In the genomic region with DNA sequence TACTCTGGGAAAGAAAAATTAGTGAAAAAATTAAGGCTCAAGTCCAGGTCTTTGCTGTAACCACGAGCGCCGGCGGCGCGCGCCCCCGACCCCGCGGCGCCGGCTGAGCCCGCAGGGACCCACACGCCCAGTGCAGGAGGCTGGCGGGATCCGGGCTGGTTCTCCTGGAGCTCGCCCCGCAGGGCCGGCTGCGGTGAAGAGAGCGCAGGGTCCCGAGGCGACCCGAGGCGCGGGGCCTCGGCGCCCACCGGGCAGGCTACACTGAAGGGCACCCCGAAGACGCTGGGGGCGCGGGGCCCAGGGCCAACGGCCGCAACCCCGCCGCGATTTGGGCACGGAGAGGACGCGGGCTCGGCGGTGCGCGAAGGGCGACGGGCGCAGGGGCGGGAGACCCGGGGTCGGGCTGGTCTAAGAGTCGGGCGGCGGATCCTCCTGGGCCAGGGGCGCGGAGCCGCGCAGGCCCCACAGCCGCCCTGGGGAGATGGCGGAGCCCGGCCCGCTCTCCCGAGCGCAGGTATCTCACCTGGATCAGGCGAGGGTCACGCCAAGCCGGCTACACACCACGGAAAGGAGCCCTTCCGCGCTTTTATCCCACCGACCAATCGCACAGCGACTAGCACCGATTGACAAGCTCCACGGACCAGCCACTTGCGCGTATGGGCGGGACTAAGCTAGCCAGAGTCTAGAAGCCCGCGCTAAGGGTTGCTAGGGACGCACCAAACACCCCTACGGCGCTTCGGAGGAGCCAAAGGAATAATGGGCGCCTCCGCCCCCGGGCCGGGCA, we compare ENCODE assay signal across 8 cellular contexts. TPM values are rescaled to one million over a fixed set of nuclear protein-coding genes. Genes with fewer than 3 reads are reported as not detected.
DNase-seq lines count a peak whose midpoint lies in the region; ATAC-seq, FAIRE-seq and TF ChIP-seq lines count a peak whose summit lies in the region.

A gene (minus strand): TSS at position 582 of the 784 bp plus-strand sequence. CDS start 6,440 bp downstream, outside the sequence.

- peak; percentile 97 for DNase-seq in GM12865 (ENCODE audit: low read depth)
- peak; percentile 95 to 99 (median 96) for DNase-seq in NCI-H1417 (lab: John Stamatoyannopoulos, UW)
- DNase-seq in activated naive CD8-positive, alpha-beta T cell treated with anti-CD3 and anti-CD28 coated beads for 36 hours, result peak; percentile 95
- peak; percentile 96 for DNase-seq in Right ventricle myocardium superior
- peak; percentile 89 to 98 (median 96) for DNase-seq in pancreas
- peak; percentile 96 for DNase-seq in tibial artery

- H3K79me2 ChIP-seq in SU-DHL-6 (ENCODE audit: insufficient read depth, low read length), result peaks cover 47% of the 10 kb centered on the region

- H2AFZ ChIP-seq in SU-DHL-6 (ENCODE audit: low read depth, low read length, severe bottlenecking), result peak within 1 kb of the TSS; percentile 91

- no peaks in the 10 kb centered on the region for H3K9me2 ChIP-seq in SU-DHL-6 (replicated peaks; ENCODE audit: insufficient read depth, low read length)

- H3K9me3 ChIP-seq in SU-DHL-6 (ENCODE audit: insufficient read depth, low read length), result no peaks in the 10 kb centered on the region
- H3K9me3 ChIP-seq in pancreas, result no peaks in the 10 kb centered on the region
- no peaks in the 10 kb centered on the region for H3K9me3 ChIP-seq in tibial artery

- peak; percentile 77 for ATAC-seq in HG02759 (IDR thresholded peaks at IDR 0.05; ENCODE audit: unreplicated experiment)
- ATAC-seq in Right ventricle myocardium superior (ENCODE audit: poor library complexity), result peak; percentile 97
- ATAC-seq in pancreas, result peak; percentile 91 to 97 (median 93)

- no peaks in the 10 kb centered on the region for H3K36me3 ChIP-seq in SU-DHL-6 (ENCODE audit: low read length)
- no peaks in the 10 kb centered on the region for H3K36me3 ChIP-seq in pancreas
- H3K36me3 ChIP-seq in tibial artery, result peaks cover 0 to 8% (median 4%) of the 10 kb centered on the region in 3 donors

- H3K27me3 ChIP-seq in SU-DHL-6 (ENCODE audit: low read length) (no peaks in the 10 kb centered on the region), pancreas (no peaks in the 10 kb centered on the region), tibial artery (no peaks in the 10 kb centered on the region)

- peak within 1 kb of the TSS; percentile 69 for H3K4me2 ChIP-seq in SU-DHL-6 (ENCODE audit: low read depth, low read length, poor library complexity, severe bottlenecking)

- H3K9ac ChIP-seq in SU-DHL-6 (ENCODE audit: low read length), result peak within 1 kb of the TSS; percentile 87

- H3K9me3 Mint-ChIP-seq in activated naive CD8-positive, alpha-beta T cell treated with anti-CD3 and anti-CD28 coated beads for 36 hours, result no peaks in the 10 kb centered on the region

- no peaks in the 10 kb centered on the region for H3K27me3 Mint-ChIP-seq in activated naive CD8-positive, alpha-beta T cell treated with anti-CD3 and anti-CD28 coated beads for 36 hours

- peaks cover 45% of the 10 kb centered on the region for H3K4me1 Mint-ChIP-seq in activated naive CD8-positive, alpha-beta T cell treated with anti-CD3 and anti-CD28 coated beads for 36 hours

- 0% methylated on average over 74 to 88 of the region's 88 CpGs for WGBS in pancreas, 2 donors

- H3F3A ChIP-seq in SU-DHL-6 (ENCODE audit: insufficient read depth), result 0 out of 2 replicates have a peak, but pooled peaks cover 6% of the 10 kb centered on the region

- peaks cover 6% of the 10 kb centered on the region for H3K36me3 Mint-ChIP-seq in activated naive CD8-positive, alpha-beta T cell treated with anti-CD3 and anti-CD28 coated beads for 36 hours

- H3K27ac ChIP-seq in SU-DHL-6 (ENCODE audit: low read depth, low read length) (no peak within 1 kb of the TSS; the same call in 1 of the 2 replicates), pancreas (peak within 1 kb of the TSS; percentile 46 to 72 (median 62)), tibial artery (peak within 1 kb of the TSS; percentile 82 to 90)

- H3K4me3 Mint-ChIP-seq in activated naive CD8-positive, alpha-beta T cell treated with anti-CD3 and anti-CD28 coated beads for 36 hours, result peak within 1 kb of the TSS; percentile 95

- H3K4me3 ChIP-seq in GM12865 (ENCODE audit: low read depth, low read length) (peak within 1 kb of the TSS; percentile 87), SU-DHL-6 (ENCODE audit: insufficient read depth, low read length, poor library complexity, severe bottlenecking) (peak within 1 kb of the TSS; percentile 64), pancreas (peak within 1 kb of the TSS; percentile 80 to 97 (median 94)), tibial artery (peak within 1 kb of the TSS; percentile 86 to 97)

- FAIRE-seq in pancreas (lab: Jason Lieb, UNC), result no peak

- H4K20me1 ChIP-seq in SU-DHL-6 (ENCODE audit: low read depth, low read length), result peaks cover 4% of the 10 kb centered on the region; the same call in 1 of the 2 replicates

- TF ChIP-seq CTCF in GM12865 (IDR thresholded peaks at IDR 0.05; ENCODE audit: insufficient read depth, low read depth, low read length, missing control alignments) (no peak), SU-DHL-6 (IDR thresholded peaks at IDR 0.05; ENCODE audit: insufficient read depth, low read length, poor library complexity, severe bottlenecking) (no peak), pancreas (IDR thresholded peaks at IDR 0.05) (no peak), tibial artery (IDR thresholded peaks at IDR 0.05) (no peak)

- H3K27ac Mint-ChIP-seq in activated naive CD8-positive, alpha-beta T cell treated with anti-CD3 and anti-CD28 coated beads for 36 hours, result peak within 1 kb of the TSS; percentile 86

- intact Hi-C loops in Right ventricle myocardium superior (cut with DNase I), result no loop called here
- intact Hi-C loops in pancreas (cut with DNase I), result no loop called here
- intact Hi-C loops in tibial artery (cut with DNase I; ENCODE audit: low total_unique reads), result no loop called here

- peaks cover 0 to 14% (median 12%) of the 10 kb centered on the region in 3 donors for H3K4me1 ChIP-seq in pancreas
- peaks cover 0 to 26% (median 16%) of the 10 kb centered on the region in 4 donors for H3K4me1 ChIP-seq in tibial artery

RNA-seq across cellular contexts. Expression of the gene that starts here (rescaled TPM):
- 10 to 100 TPM; 68.5 to 76.4 TPM for total RNA-seq in activated naive CD8-positive, alpha-beta T cell treated with anti-CD3 and anti-CD28 coated beads for 36 hours
- 3.2 TPM for total RNA-seq in Right ventricle myocardium superior
- 10 to 100 TPM in 2 of 6 donors, 1 to 10 TPM in 4; 3.7 to 12.3 (median 8.9) TPM for total RNA-seq in pancreas
- polyA plus RNA-seq in pancreas, result 10 to 100 TPM in 1 of 2 donors, 1 to 10 TPM in 1; 9.0 to 14.5 TPM

Comparison
In these comparisons a context has a peak if more than half of its experiments do, and no peak if none do; other contexts are left out.
1. RNA of the gene that starts here (total RNA-seq): 68.5 to 76.4 TPM in activated naive CD8-positive, alpha-beta T cell treated with anti-CD3 and anti-CD28 coated beads for 36 hours; 3.7 to 12.3 TPM in pancreas and 3.2 TPM in Right ventricle myocardium superior (single experiment); every median in the first group is over 4 times any median in the second.
2. Peak in every context shown above with its lines, with median percentiles within 50 percentile points of each other: DNase-seq, H3K4me3 ChIP-seq and ATAC-seq.